10 cellular contexts compared by ENCODE assay signal in genomic region chrX:119030990-119031389, GRCh38. TPM values are rescaled to one million over a fixed set of nuclear protein-coding genes. Genes with fewer than 3 reads are reported as not detected.
"Had no signal": no experiment of that assay in that cellular context is flagged by ENCODE, and none has a peak within 500 bp of the region (broad histone marks: within the 10 kb centered on the region; RNA-seq: fewer than 3 reads in every experiment).

No MANE protein-coding gene starts in this region.

- H3K4me1 ChIP-seq: HAP-1 had no signal

- H3K4me1 Mint-ChIP-seq: IgD-negative memory B cell had no signal

- FAIRE-seq: HTR-8/SVneo had no signal

- H3K9ac ChIP-seq: GM23248 had no signal

- ATAC-seq: HCT116 had no signal

- DNase-seq: GM23248, GOT3, H7, HFFc6 had no signal

- H3K27me3 Mint-ChIP-seq: IgD-negative memory B cell had no signal

- H3K4me3 Mint-ChIP-seq: HFFc6, IgD-negative memory B cell had no signal

- H3K9me3 ChIP-seq: HAP-1 had no signal

- H3K36me3 ChIP-seq: HAP-1 had no signal

- H3K36me3 Mint-ChIP-seq: IgD-negative memory B cell had no signal

- H3K27ac ChIP-seq: GM23248, HL-60 had no signal

- H2AFZ ChIP-seq: GM23248 had no signal

- H3K4me3 ChIP-seq: GM23248, HAP-1 had no signal

- H3K27ac Mint-ChIP-seq: HFFc6, IgD-negative memory B cell had no signal

RNA-seq across cellular contexts. Expression of gene CT47C1, which starts 41.8 kb away (rescaled TPM):
- total RNA-seq: GM23248, H4, H7, HFFc6 had no signal
- polyA plus RNA-seq: GM23248, IgD-negative memory B cell had no signal

RNA-seq across cellular contexts. Expression of gene LONRF3, which starts 56.6 kb away (rescaled TPM):
- total RNA-seq: HFFc6 had no signal
- polyA plus RNA-seq: GM23248, IgD-negative memory B cell had no signal
